Comparison of ENCODE assay signal across 24 cellular contexts in the genomic region with DNA sequence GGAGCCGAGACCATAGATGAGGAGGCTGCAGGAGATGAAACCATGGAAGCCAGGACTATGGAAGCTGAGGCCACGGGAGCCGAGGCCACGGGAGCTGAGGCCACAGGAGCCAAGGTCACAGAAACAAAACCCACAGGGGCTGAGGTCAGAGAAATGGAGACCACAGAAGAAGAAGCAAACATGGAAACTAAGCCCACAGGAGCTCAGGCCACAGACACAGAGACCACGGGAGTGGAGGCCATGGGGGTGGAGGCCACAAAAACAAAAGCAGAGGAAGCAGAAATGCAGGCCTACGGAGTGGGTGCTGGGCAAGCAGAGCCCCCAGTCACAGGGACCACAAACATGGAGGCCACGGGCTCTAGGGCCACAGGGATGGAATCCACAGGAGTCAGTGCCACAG. TPM values are rescaled to one million over a fixed set of nuclear protein-coding genes. Genes with fewer than 3 reads are reported as not detected.
"Had no signal": no experiment of that assay in that cellular context is flagged by ENCODE, and none has a peak within 500 bp of the region (broad histone marks: within the 10 kb centered on the region; RNA-seq: fewer than 3 reads in every experiment).

No MANE protein-coding gene starts in this region.

- H3K36me3 Mint-ChIP-seq: mesothelial cell of epicardium; naive B cell; natural killer cell; neural progenitor cell; stimulated activated effector memory CD8-positive, alpha-beta T cell treated with anti-CD3 and anti-CD28 coated beads, Interleukin-12 subunit alpha, Interleukin-12 subunit beta, amount 100 ng/mL, for 72 hours; type B pancreatic cell had no signal

- H3K27ac Mint-ChIP-seq: mesothelial cell of epicardium; natural killer cell; nephron progenitor cell; neural progenitor cell; stimulated activated effector memory CD8-positive, alpha-beta T cell treated with anti-CD3 and anti-CD28 coated beads, Interleukin-12 subunit alpha, Interleukin-12 subunit beta, amount 100 ng/mL, for 72 hours; stimulated activated naive CD8-positive, alpha-beta T cell treated with anti-CD3 and anti-CD28 coated beads, Interleukin-15, amount 100 ng/mL, for 72 hours; type B pancreatic cell had no signal

- H3K4me2 ChIP-seq: neural progenitor cell had no signal

- H3K27ac ChIP-seq: left ventricle myocardium inferior, neural progenitor cell, pancreas, prostate gland, skin epidermis, tibial nerve, uterus had no signal

- H3K4me3 Mint-ChIP-seq: mesothelial cell of epicardium; natural killer cell; nephron progenitor cell; neural progenitor cell; stimulated activated effector memory CD8-positive, alpha-beta T cell treated with anti-CD3 and anti-CD28 coated beads, Interleukin-12 subunit alpha, Interleukin-12 subunit beta, amount 100 ng/mL, for 72 hours; stimulated activated naive CD8-positive, alpha-beta T cell treated with anti-CD3 and anti-CD28 coated beads, Interleukin-15, amount 100 ng/mL, for 72 hours; type B pancreatic cell had no signal

- FAIRE-seq: pancreas had no signal

- H3K4me3 ChIP-seq: left ventricle myocardium inferior, lung, neural progenitor cell, pancreas, prostate gland, skin epidermis, tibial nerve, uterus had no signal

- H3K36me3 ChIP-seq: left ventricle myocardium inferior, neural progenitor cell, pancreas, prostate gland, tibial nerve, uterus had no signal

- H3K4me1 Mint-ChIP-seq: mesothelial cell of epicardium; naive B cell; nephron progenitor cell; neural progenitor cell; stimulated activated naive CD8-positive, alpha-beta T cell treated with anti-CD3 and anti-CD28 coated beads, Interleukin-15, amount 100 ng/mL, for 72 hours had no signal

- ATAC-seq: natural killer cell; pancreas; sciatic nerve; stimulated activated effector memory CD8-positive, alpha-beta T cell treated with anti-CD3 and anti-CD28 coated beads, Interleukin-12 subunit alpha, Interleukin-12 subunit beta, amount 100 ng/mL, for 72 hours; stimulated activated naive CD8-positive, alpha-beta T cell treated with anti-CD3 and anti-CD28 coated beads, Interleukin-15, amount 100 ng/mL, for 72 hours had no signal

- H2AFZ ChIP-seq: neural progenitor cell had no signal

- H3K4me1 ChIP-seq: left ventricle myocardium inferior, neural progenitor cell, prostate gland, tibial nerve, uterus had no signal

- DNase-seq: islet precursor cell; left ventricle myocardium inferior; mesendoderm; naive B cell; natural killer cell; nephron progenitor cell; pancreas; retina; stimulated activated CD4-positive, alpha-beta T cell treated with anti-CD3 and anti-CD28 coated beads, Interleukin-12 subunit alpha, Interleukin-12 subunit beta, amount 100 ng/mL, for 4 hours; stimulated activated CD4-positive, alpha-beta T cell treated with anti-CD3 and anti-CD28 coated beads, Interleukin-15, amount 100 ng/mL, for 24 hours; stimulated activated CD4-positive, alpha-beta T cell treated with anti-CD3 and anti-CD28 coated beads, Interleukin-4, amount 100 ng/mL, for 24 hours; stimulated activated naive CD4-positive, alpha-beta T cell; stimulated activated naive CD8-positive, alpha-beta T cell treated with anti-CD3 and anti-CD28 coated beads, Interleukin-15, amount 100 ng/mL, for 72 hours; substantia nigra; uterus had no signal

- H3K9me3 ChIP-seq: left ventricle myocardium inferior, pancreas, prostate gland, uterus had no signal

- H3K9ac ChIP-seq: neural progenitor cell had no signal

- H3K9me3 Mint-ChIP-seq: mesothelial cell of epicardium; naive B cell; natural killer cell; stimulated activated effector memory CD8-positive, alpha-beta T cell treated with anti-CD3 and anti-CD28 coated beads, Interleukin-12 subunit alpha, Interleukin-12 subunit beta, amount 100 ng/mL, for 72 hours; type B pancreatic cell had no signal

- H3K27me3 ChIP-seq: neural progenitor cell, pancreas, tibial nerve, uterus had no signal

RNA-seq across cellular contexts. Expression of a gene that starts 12.5 kb away (rescaled TPM):
- total RNA-seq: natural killer cell had no signal
